In the genomic region with DNA sequence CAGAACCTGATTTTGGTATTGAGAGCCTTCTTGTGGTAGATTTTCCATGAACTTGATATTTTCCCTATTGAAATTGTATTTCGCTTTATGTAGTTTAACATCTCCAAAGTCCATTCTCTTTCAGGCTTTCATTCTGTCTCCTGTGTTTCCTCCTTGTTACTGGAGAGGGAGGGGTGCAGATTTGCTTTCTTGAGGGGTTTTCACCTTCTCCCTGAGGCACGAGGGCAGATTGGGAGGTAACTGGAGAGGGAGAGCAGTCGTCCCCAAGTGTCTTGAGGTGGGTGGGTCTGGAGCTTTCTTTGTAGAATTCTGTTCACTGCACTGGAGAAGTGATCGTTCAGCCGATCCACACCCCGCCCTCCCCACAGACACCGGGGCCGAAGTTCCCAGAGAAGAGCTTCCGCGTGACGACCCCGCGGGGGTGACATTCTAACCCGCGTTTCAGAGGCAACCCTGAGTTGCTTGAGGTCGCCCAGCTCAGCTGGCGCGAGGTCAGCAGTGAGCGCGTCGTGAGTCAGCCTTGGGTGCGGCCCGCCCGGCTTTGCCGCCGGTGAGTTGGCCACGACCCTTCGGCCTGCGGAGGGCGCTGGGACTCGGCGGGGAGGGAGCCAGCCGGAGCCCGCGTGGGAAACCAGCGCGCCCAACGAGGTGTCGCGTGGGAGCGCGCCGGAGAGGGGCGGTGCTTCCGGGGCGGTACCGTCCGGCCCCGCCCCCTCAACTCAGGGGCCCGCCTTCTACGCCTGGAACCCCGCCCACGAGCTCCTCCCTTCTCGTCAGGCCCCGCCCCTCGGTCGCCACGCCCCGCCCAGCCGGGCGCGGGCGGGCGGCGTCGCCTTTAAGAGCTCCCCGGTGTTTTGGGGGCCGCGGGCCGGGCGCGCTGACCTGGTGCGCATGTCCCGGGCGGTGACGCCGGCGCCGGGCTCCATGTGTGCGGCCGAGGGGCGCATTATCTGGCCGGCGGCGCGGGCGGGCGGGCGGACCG, we compare ENCODE assay signal across 1 cellular context.
A peak's percentile ranks its signal among the peaks of the same experiment; 100 is the strongest.
TF ChIP-seq lines count a peak whose summit lies in the region.

A gene with protein sequence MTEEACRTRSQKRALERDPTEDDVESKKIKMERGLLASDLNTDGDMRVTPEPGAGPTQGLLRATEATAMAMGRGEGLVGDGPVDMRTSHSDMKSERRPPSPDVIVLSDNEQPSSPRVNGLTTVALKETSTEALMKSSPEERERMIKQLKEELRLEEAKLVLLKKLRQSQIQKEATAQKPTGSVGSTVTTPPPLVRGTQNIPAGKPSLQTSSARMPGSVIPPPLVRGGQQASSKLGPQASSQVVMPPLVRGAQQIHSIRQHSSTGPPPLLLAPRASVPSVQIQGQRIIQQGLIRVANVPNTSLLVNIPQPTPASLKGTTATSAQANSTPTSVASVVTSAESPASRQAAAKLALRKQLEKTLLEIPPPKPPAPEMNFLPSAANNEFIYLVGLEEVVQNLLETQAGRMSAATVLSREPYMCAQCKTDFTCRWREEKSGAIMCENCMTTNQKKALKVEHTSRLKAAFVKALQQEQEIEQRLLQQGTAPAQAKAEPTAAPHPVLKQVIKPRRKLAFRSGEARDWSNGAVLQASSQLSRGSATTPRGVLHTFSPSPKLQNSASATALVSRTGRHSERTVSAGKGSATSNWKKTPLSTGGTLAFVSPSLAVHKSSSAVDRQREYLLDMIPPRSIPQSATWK (plus strand): TSS at position 797 of the 982 bp plus-strand sequence. CDS start 59,671 bp downstream, outside the sequence.

TF ChIP-seq in endothelial cell of umbilical vein, 7 proteins besides CTCF, POLR2A, EP300 and RAD21 (continued from another document):
- TF ChIP-seq, protein P1, sequence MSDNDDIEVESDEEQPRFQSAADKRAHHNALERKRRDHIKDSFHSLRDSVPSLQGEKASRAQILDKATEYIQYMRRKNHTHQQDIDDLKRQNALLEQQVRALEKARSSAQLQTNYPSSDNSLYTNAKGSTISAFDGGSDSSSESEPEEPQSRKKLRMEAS (IDR thresholded peaks at IDR 0.05; ENCODE audit: insufficient read depth, insufficient read length), result peak; percentile 3
- TF ChIP-seq MYC (IDR thresholded peaks at IDR 0.05; ENCODE audit: low read depth, low read length), result no peak
